In genomic region chr20:56793916-56794315, GRCh38 we compare ENCODE assay signal across 1 cellular context.
TF ChIP-seq lines count a peak whose summit lies in the region.

No MANE protein-coding gene starts in this region.

TF ChIP-seq in A549, 52 proteins besides CTCF, POLR2A, EP300 and RAD21 (continued from another document):
- no peak for TF ChIP-seq REST (IDR thresholded peaks at IDR 0.05)
- no peak for TF ChIP-seq EHF (CRISPR knock-in tag; IDR thresholded peaks at IDR 0.05)
- no peak for TF ChIP-seq JUNB (IDR thresholded peaks at IDR 0.05)
- no peak for TF ChIP-seq CEBPB (IDR thresholded peaks at IDR 0.05)
- no peak for TF ChIP-seq BCL3 (IDR thresholded peaks at IDR 0.05)
- TF ChIP-seq HOXB5 (CRISPR knock-in tag; IDR thresholded peaks at IDR 0.05), result no peak
